Comparison of ENCODE assay signal across 8 cellular contexts in the genomic region with DNA sequence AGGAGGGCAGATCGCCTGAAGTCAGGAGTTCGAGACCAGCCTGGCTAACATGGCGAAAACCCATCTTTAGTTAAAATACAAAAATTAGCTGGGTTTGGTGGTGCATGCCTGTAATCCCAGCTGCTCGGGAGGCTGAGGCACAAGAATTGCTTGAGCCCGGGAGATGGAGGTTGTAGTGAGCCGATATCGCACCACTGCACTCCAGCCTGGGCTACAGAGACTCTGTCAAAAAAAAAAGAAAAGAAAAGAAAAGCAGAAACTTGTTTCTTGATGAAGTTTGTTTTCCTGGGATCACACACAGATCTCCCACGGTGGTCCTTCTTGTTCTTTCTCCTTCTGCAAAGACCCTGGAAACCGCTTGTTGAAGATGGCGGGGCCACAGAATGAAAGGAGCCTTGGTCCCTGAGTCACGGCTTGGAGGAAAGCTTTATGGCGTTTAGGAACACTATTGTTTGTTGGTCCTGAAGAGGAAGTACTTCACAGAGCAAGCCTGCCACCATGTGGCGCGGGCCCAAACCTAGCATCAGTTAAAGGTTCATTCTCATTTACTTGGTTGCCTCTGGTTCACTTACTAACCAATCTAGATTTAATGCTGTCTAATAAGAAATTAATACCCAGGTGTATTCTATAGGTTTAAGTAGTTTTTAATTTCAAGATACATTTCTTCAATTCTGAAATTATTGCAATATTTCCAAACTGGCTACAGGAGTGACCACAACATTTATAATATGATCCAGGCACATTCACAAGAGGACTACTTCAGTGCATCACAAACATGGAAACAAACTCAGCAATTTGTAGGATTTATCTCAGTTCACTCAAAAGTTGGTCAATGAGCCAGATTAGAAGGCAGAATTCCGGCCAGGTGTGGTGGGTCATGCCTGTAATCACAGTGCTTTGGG. TPM values are rescaled to one million over a fixed set of nuclear protein-coding genes. Genes with fewer than 3 reads are reported as not detected.
DNase-seq lines count a peak whose midpoint lies in the region; ATAC-seq and TF ChIP-seq lines count a peak whose summit lies in the region.

No MANE protein-coding gene starts in this region.

- peak; percentile 97 to 98 for TF ChIP-seq RAD21 in liver (IDR thresholded peaks at IDR 0.05)

- no peaks in the 10 kb centered on the region for H3K36me3 ChIP-seq in BLaER1 treated with 17β-estradiol and CSF1 and Interleukin-3, amounts not matched to agents 10 nM and 100 nM
- no peaks in the 10 kb centered on the region for H3K36me3 ChIP-seq in liver (ENCODE audit: control insufficient read depth in 4 of 4, insufficient read depth in 3 of 4, low read depth in 1 of 4, low read length in 3 of 4)

- peak overlapping the region in 9 of 11 experiments; percentile 12 to 60 (median 45); a peak in 15 of 22 replicates for H3K9ac ChIP-seq in BLaER1 treated with 17β-estradiol and CSF1 and Interleukin-3, amounts not matched to agents 10 nM and 100 nM
- peak overlapping the region in 1 of 2 donors; percentile 66 for H3K9ac ChIP-seq in liver (ENCODE audit: low read depth in 1 of 2, low read length in 2 of 2)

- peak; percentile 86 for TF ChIP-seq CTCF in liver (IDR thresholded peaks at IDR 0.05; ENCODE audit: low read depth, low read length, missing input control)

- H3K4me3 ChIP-seq in BLaER1 treated with 17β-estradiol and CSF1 and Interleukin-3, amounts not matched to agents 10 nM and 100 nM, result peak overlapping the region in 7 of 10 experiments; percentile 9 to 50 (median 38); a peak in 10 of 20 replicates
- peak overlapping the region in 2 of 3 donors; percentile 33 to 38 for H3K4me3 ChIP-seq in liver (ENCODE audit: low read depth in 1 of 3, low read length in 3 of 3)

- H3K4me1 ChIP-seq in BLaER1 treated with 17β-estradiol and CSF1 and Interleukin-3, amounts not matched to agents 10 nM and 100 nM, result peaks cover 37 to 57% (median 48%) of the 10 kb centered on the region in 10 experiments
- H3K4me1 ChIP-seq in liver (ENCODE audit: control insufficient read depth in 4 of 4, insufficient read depth in 4 of 4, low read length in 3 of 4), result peaks cover 0 to 6% (median 2%) of the 10 kb centered on the region in 4 donors

- no peaks in the 10 kb centered on the region for H3K27me3 ChIP-seq in BLaER1 treated with 17β-estradiol and CSF1 and Interleukin-3, amounts not matched to agents 10 nM and 100 nM
- no peaks in the 10 kb centered on the region for H3K27me3 ChIP-seq in liver (ENCODE audit: control insufficient read depth in 4 of 4, insufficient read depth in 4 of 4, low read length in 3 of 4)

- H3K4me2 ChIP-seq in BLaER1 treated with 17β-estradiol and CSF1 and Interleukin-3, amounts not matched to agents 10 nM and 100 nM, result peak overlapping the region; percentile 45 to 76 (median 64)

- H4K20me1 ChIP-seq in BLaER1 treated with 17β-estradiol and CSF1 and Interleukin-3, amounts not matched to agents 10 nM and 100 nM, result no peaks in the 10 kb centered on the region

- H3K9me3 ChIP-seq in BLaER1 treated with 17β-estradiol and CSF1 and Interleukin-3, amounts not matched to agents 10 nM and 100 nM (replicated peaks in 1 of 11), result peaks cover 8 to 11% (median 10%) of the 10 kb centered on the region in 11 experiments
- H3K9me3 ChIP-seq in liver (ENCODE audit: control insufficient read depth in 4 of 4, low read length in 3 of 4), result no peaks in the 10 kb centered on the region

- peak; percentile 82 to 94 for DNase-seq in NCI-H526 (lab: John Stamatoyannopoulos, UW)
- peak; percentile 77 to 82 for DNase-seq in activated CD4-positive, alpha-beta T cell treated with anti-CD3 and anti-CD28 coated beads for 4 hours
- peak; percentile 68 for DNase-seq in stimulated activated CD4-positive, alpha-beta T cell treated with anti-CD3 and anti-CD28 coated beads, Interleukin-2, amount 100 ng/mL, for 4 hours (ENCODE audit: low read depth)

- peak overlapping the region in 10 of 11 experiments; percentile 38 to 71 (median 58); a peak in 20 of 22 replicates for H3K27ac ChIP-seq in BLaER1 treated with 17β-estradiol and CSF1 and Interleukin-3, amounts not matched to agents 10 nM and 100 nM
- H3K27ac ChIP-seq in cingulate gyrus (ENCODE audit: low read depth, low read length) (peak overlapping the region; percentile 29), liver (ENCODE audit: low read depth in 1 of 2, low read length in 2 of 2) (no peak overlapping the region)

- WGBS in liver, result 27% methylated on average over 15 of the region's 15 CpGs

- ATAC-seq in GM19372 (IDR thresholded peaks at IDR 0.05; ENCODE audit: low read depth, unreplicated experiment) (peak; percentile 89), HG03520 (IDR thresholded peaks at IDR 0.05; ENCODE audit: unreplicated experiment) (peak; percentile 88)

TF ChIP-seq in liver, 16 proteins besides CTCF, POLR2A, EP300 and RAD21:
- TF ChIP-seq FOXA1 (IDR thresholded peaks at IDR 0.05) (no peak), YY1 (IDR thresholded peaks at IDR 0.05) (peak; percentile 66)

RNA-seq across cellular contexts. Expression of gene ARL11, which starts 21.3 kb away (rescaled TPM):
- 1 to 10 TPM in 1 of 2 donors, under 1 TPM in 1; 0.75 to 1.5 TPM for total RNA-seq in liver
- under 1 TPM; 0.11 to 0.43 TPM for polyA plus RNA-seq in liver

RNA-seq across cellular contexts. Expression of gene RCBTB1, which starts 21.6 kb away (rescaled TPM):
- total RNA-seq in liver, result 1 to 10 TPM; 7.2 to 9.0 TPM
- polyA plus RNA-seq in liver, result 1 to 10 TPM; 3.9 to 5.7 TPM

Comparison
In these comparisons a context has a peak if more than half of its experiments do, and no peak if none do; other contexts are left out.
1. H3K27ac ChIP-seq: peak in BLaER1 treated with 17β-estradiol and CSF1 and Interleukin-3, amounts not matched to agents 10 nM and 100 nM (10 of 11) and cingulate gyrus (single experiment); none in liver (0 of 2).
2. Peak in every context shown above with its lines, with median percentiles within 50 percentile points of each other: DNase-seq.